In genomic region chr10:86423739-86424138, GRCh38 we compare ENCODE assay signal across 25 cellular contexts. TPM values are rescaled to one million over a fixed set of nuclear protein-coding genes. Genes with fewer than 3 reads are reported as not detected.
"Had no signal": no experiment of that assay in that cellular context is flagged by ENCODE, and none has a peak within 500 bp of the region (broad histone marks: within the 10 kb centered on the region; RNA-seq: fewer than 3 reads in every experiment).

No MANE protein-coding gene starts in this region.

- H3K27ac ChIP-seq: colonic mucosa, dorsolateral prefrontal cortex, esophagus muscularis mucosa, hepatocyte, left lung, spleen, upper lobe of left lung had no signal

- H3K9me3 ChIP-seq: colonic mucosa, esophagus muscularis mucosa, left lung, spleen, upper lobe of left lung had no signal

- H3K36me3 ChIP-seq: colonic mucosa, esophagus muscularis mucosa, left lung, spleen, upper lobe of left lung had no signal

- H3K9me3 Mint-ChIP-seq: activated CD8-positive, alpha-beta T cell treated with anti-CD3 and anti-CD28 coated beads for 36 hours; activated naive CD4-positive, alpha-beta T cell treated with anti-CD3 and anti-CD28 coated beads, Interleukin-2, amount 10 ng/mL, durations not matched to agents 7 days and 5 days; effector memory CD8-positive, alpha-beta T cell; immature natural killer cell; naive thymus-derived CD4-positive, alpha-beta T cell; T-helper 1 cell treated with Interleukin-12 subunit alpha and Interleukin-12 subunit beta and Interleukin-4 antibody, amounts not matched to agents 30 μg/mL and 1 μg/mL, for 36 hours had no signal

- H3K27ac Mint-ChIP-seq: activated CD8-positive, alpha-beta memory T cell treated with anti-CD3 and anti-CD28 coated beads, Interleukin-2, amount 10 ng/mL, durations not matched to agents 7 days and 5 days; activated CD8-positive, alpha-beta T cell treated with anti-CD3 and anti-CD28 coated beads for 36 hours; activated naive CD4-positive, alpha-beta T cell treated with anti-CD3 and anti-CD28 coated beads, Interleukin-2, amount 10 ng/mL, durations not matched to agents 7 days and 5 days; effector memory CD8-positive, alpha-beta T cell; immature natural killer cell; progenitor cell of endocrine pancreas; T-helper 1 cell treated with Interleukin-12 subunit alpha and Interleukin-12 subunit beta and Interleukin-4 antibody, amounts not matched to agents 30 μg/mL and 1 μg/mL, for 36 hours had no signal

- H3K36me3 Mint-ChIP-seq: activated CD8-positive, alpha-beta memory T cell treated with anti-CD3 and anti-CD28 coated beads, Interleukin-2, amount 10 ng/mL, durations not matched to agents 7 days and 5 days; activated naive CD4-positive, alpha-beta T cell treated with anti-CD3 and anti-CD28 coated beads, Interleukin-2, amount 10 ng/mL, durations not matched to agents 7 days and 5 days; immature natural killer cell; naive thymus-derived CD4-positive, alpha-beta T cell had no signal

- H2AFZ ChIP-seq: hepatocyte had no signal

- H3K4me2 ChIP-seq: hepatocyte had no signal

- H3K27me3 ChIP-seq: colonic mucosa, dorsolateral prefrontal cortex, esophagus muscularis mucosa, hepatocyte, left lung, spleen, upper lobe of left lung had no signal

- H3K27me3 Mint-ChIP-seq: activated CD8-positive, alpha-beta T cell treated with anti-CD3 and anti-CD28 coated beads for 36 hours; effector memory CD8-positive, alpha-beta T cell had no signal

- H3K4me1 Mint-ChIP-seq: immature natural killer cell had no signal

- H3K4me3 ChIP-seq: colonic mucosa, dorsolateral prefrontal cortex, esophagus muscularis mucosa, hepatocyte, left lung, lung, spleen, upper lobe of left lung had no signal

- H3K4me3 Mint-ChIP-seq: activated CD8-positive, alpha-beta memory T cell treated with anti-CD3 and anti-CD28 coated beads, Interleukin-2, amount 10 ng/mL, durations not matched to agents 7 days and 5 days; activated CD8-positive, alpha-beta T cell treated with anti-CD3 and anti-CD28 coated beads for 36 hours; activated naive CD4-positive, alpha-beta T cell treated with anti-CD3 and anti-CD28 coated beads, Interleukin-2, amount 10 ng/mL, durations not matched to agents 7 days and 5 days; effector memory CD8-positive, alpha-beta T cell; immature natural killer cell; naive thymus-derived CD4-positive, alpha-beta T cell; T-helper 1 cell treated with Interleukin-12 subunit alpha and Interleukin-12 subunit beta and Interleukin-4 antibody, amounts not matched to agents 30 μg/mL and 1 μg/mL, for 36 hours had no signal

- DNase-seq: activated CD4-positive, alpha-beta T cell treated with anti-CD3 and anti-CD28 coated beads for 48 hours; activated CD4-positive, CD25-positive, alpha-beta regulatory T cell; activated CD8-positive, alpha-beta memory T cell treated with anti-CD3 and anti-CD28 coated beads, Interleukin-2, amount 10 ng/mL, durations not matched to agents 7 days and 5 days; activated CD8-positive, alpha-beta T cell treated with anti-CD3 and anti-CD28 coated beads for 36 hours; activated effector memory CD4-positive, alpha-beta T cell treated with anti-CD3 and anti-CD28 coated beads, Interleukin-2, amount 50 U/mL, for 16 hours; activated naive CD4-positive, alpha-beta T cell treated with anti-CD3 and anti-CD28 coated beads, Interleukin-2, amount 10 ng/mL, durations not matched to agents 7 days and 5 days; activated T-cell treated with anti-CD3 and anti-CD28 coated beads for 4 hours; amygdala; colonic mucosa; dorsolateral prefrontal cortex; effector memory CD8-positive, alpha-beta T cell; glutamatergic neuron; immature natural killer cell; left lung; naive thymus-derived CD4-positive, alpha-beta T cell; retina; spleen; stimulated activated CD4-positive, alpha-beta T cell treated with anti-CD3 and anti-CD28 coated beads, Interleukin-4, amount 100 ng/mL, for 1 hour; stimulated activated naive CD8-positive, alpha-beta T cell treated with anti-CD3 and anti-CD28 coated beads, Interleukin-15, Interleukin-2, amounts not matched to agents 100 U/mL and 50 U/mL, for 24 hours; upper lobe of left lung had no signal

- H3K79me2 ChIP-seq: hepatocyte had no signal

- ATAC-seq: activated CD8-positive, alpha-beta memory T cell treated with anti-CD3 and anti-CD28 coated beads, Interleukin-2, amount 10 ng/mL, durations not matched to agents 7 days and 5 days; activated CD8-positive, alpha-beta T cell treated with anti-CD3 and anti-CD28 coated beads for 36 hours; effector memory CD8-positive, alpha-beta T cell; left lung; naive thymus-derived CD4-positive, alpha-beta T cell; stimulated activated naive CD8-positive, alpha-beta T cell treated with anti-CD3 and anti-CD28 coated beads, Interleukin-15, Interleukin-2, amounts not matched to agents 100 U/mL and 50 U/mL, for 24 hours had no signal

- H3K4me1 ChIP-seq: colonic mucosa, esophagus muscularis mucosa, left lung, spleen, upper lobe of left lung had no signal

RNA-seq across cellular contexts. Expression of gene GRID1, which starts 57.1 kb away (rescaled TPM):
- total RNA-seq: activated CD8-positive, alpha-beta memory T cell treated with anti-CD3 and anti-CD28 coated beads, Interleukin-2, amount 10 ng/mL, durations not matched to agents 7 days and 5 days; activated CD8-positive, alpha-beta T cell treated with anti-CD3 and anti-CD28 coated beads for 36 hours; naive thymus-derived CD4-positive, alpha-beta T cell had no signal
- polyA plus RNA-seq: immature natural killer cell; naive thymus-derived CD4-positive, alpha-beta T cell had no signal
